In genomic region chr14:94769413-94770250, GRCh38 we compare ENCODE assay signal across 8 cellular contexts. TPM values are rescaled to one million over a fixed set of nuclear protein-coding genes. Genes with fewer than 3 reads are reported as not detected.
A peak's percentile ranks its signal among the peaks of the same experiment; 100 is the strongest.
DNase-seq lines count a peak whose midpoint lies in the region; ATAC-seq and TF ChIP-seq lines count a peak whose summit lies in the region.

GSC (minus strand) TSS chr14:94770113; CDS start chr14:94770015, 98 bp downstream.

- DNase-seq in NCI-H69 (lab: John Stamatoyannopoulos, UW) (peak; percentile 43), mesothelial cell of epicardium (ENCODE audit: low spot score in 2 of 2, unreplicated experiment in 2 of 2) (peak in 1 of 2 experiments; percentile 51), vagina (ENCODE audit: extremely low spot score in 2 of 2) (no peak)

- H3K27ac Mint-ChIP-seq in mesothelial cell of epicardium = peak within 1 kb of the TSS; percentile 73

- peak within 1 kb of the TSS; percentile 60 for H3K9ac ChIP-seq in ES-I3 (ENCODE audit: low read depth, low read length)
- no peak within 1 kb of the TSS for H3K9ac ChIP-seq in duodenal mucosa (ENCODE audit: low read depth in 1 of 2, low read length in 2 of 2)

- H3K4me3 ChIP-seq in duodenal mucosa (ENCODE audit: low read depth in 1 of 2, low read length in 2 of 2) (peak within 1 kb of the TSS; percentile 55 to 57), vagina (peak within 1 kb of the TSS; percentile 39 to 51)

- H3K4me3 Mint-ChIP-seq in mesothelial cell of epicardium = peak within 1 kb of the TSS; percentile 67

- TF ChIP-seq CTCF in mesothelial cell of epicardium (IDR thresholded peaks at IDR 0.05; ENCODE audit: unreplicated experiment) = no peak
- no peak for TF ChIP-seq CTCF in vagina (IDR thresholded peaks at IDR 0.05)

- H3K36me3 Mint-ChIP-seq in mesothelial cell of epicardium = peaks cover 2% of the 10 kb centered on the region

- no peak for TF ChIP-seq POLR2A in vagina (IDR thresholded peaks at IDR 0.05)

- ATAC-seq in HG03097 (IDR thresholded peaks at IDR 0.05; ENCODE audit: low FRiP score, unreplicated experiment) = no peak
- no peak for ATAC-seq in HG02588 (IDR thresholded peaks at IDR 0.05; ENCODE audit: unreplicated experiment)
- ATAC-seq in GM21528 (IDR thresholded peaks at IDR 0.05; ENCODE audit: low FRiP score, unreplicated experiment) = no peak

- H3K36me3 ChIP-seq in ES-I3 (ENCODE audit: insufficient read depth, low read length) (no peaks in the 10 kb centered on the region), duodenal mucosa (ENCODE audit: control insufficient read depth in 1 of 2, insufficient read depth in 2 of 2, low read length in 2 of 2) (no peaks in the 10 kb centered on the region), vagina (no peaks in the 10 kb centered on the region)

- no peaks in the 10 kb centered on the region for H3K9me3 Mint-ChIP-seq in mesothelial cell of epicardium

- H3K27me3 Mint-ChIP-seq in mesothelial cell of epicardium (ENCODE audit: low read depth) = peaks cover 96% of the 10 kb centered on the region

- peaks cover 43% of the 10 kb centered on the region for H3K4me1 Mint-ChIP-seq in mesothelial cell of epicardium

- H3K27me3 ChIP-seq in duodenal mucosa (ENCODE audit: control insufficient read depth in 1 of 2, insufficient read depth in 2 of 2, low read length in 2 of 2) (peaks cover 81 to 97% of the 10 kb centered on the region in 2 donors), vagina (peaks cover 39% of the 10 kb centered on the region)

- intact Hi-C loops in vagina (cut with DNase I) = no loop called here

- H3K9me3 ChIP-seq in ES-I3 (ENCODE audit: control insufficient read depth, insufficient read depth, low read length) (no peaks in the 10 kb centered on the region), duodenal mucosa (ENCODE audit: control insufficient read depth in 1 of 2, low read length in 2 of 2) (no peaks in the 10 kb centered on the region), vagina (no peaks in the 10 kb centered on the region)

- H3K27ac ChIP-seq in duodenal mucosa (ENCODE audit: low read depth, low read length) (no peak within 1 kb of the TSS), vagina (no peak within 1 kb of the TSS)

- H3K4me1 ChIP-seq in ES-I3 (ENCODE audit: insufficient read depth, low read length) (peaks cover 27% of the 10 kb centered on the region), duodenal mucosa (ENCODE audit: control insufficient read depth in 1 of 2, insufficient read depth in 2 of 2, low read length in 2 of 2) (peaks cover 12% of the 10 kb centered on the region in 2 donors), vagina (peaks cover 33% of the 10 kb centered on the region)

RNA-seq across cellular contexts. Expression of gene GSC, which starts in this region (rescaled TPM):
- total RNA-seq in mesothelial cell of epicardium = 3.8 to 4.9 TPM (median 4.4 TPM) in 3 replicates
- 1.7 TPM for total RNA-seq in vagina
